In the genomic region with DNA sequence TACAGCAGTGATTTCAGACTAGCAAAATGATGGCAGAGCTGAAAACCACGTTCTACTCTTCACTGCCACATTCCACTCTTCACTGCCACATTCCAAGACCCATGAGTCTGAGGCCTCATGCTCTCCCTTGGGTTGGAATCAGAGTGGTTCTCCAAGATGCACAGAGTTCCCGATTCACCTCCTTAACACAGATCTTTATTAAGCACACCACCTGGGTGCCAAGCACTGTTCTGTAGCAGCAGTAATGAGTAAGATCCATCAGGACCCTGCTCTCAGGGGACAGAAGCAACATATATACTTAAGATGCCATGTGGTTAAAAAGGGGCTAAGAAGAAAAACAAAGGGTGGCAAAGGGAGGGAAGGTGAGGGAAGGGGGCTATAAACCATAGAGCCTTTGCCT, we compare ENCODE assay signal across 23 cellular contexts. TPM values are rescaled to one million over a fixed set of nuclear protein-coding genes. Genes with fewer than 3 reads are reported as not detected.
DNase-seq lines count a peak whose midpoint lies in the region; ATAC-seq and TF ChIP-seq lines count a peak whose summit lies in the region.
"Had no signal": no experiment of that assay in that cellular context is flagged by ENCODE, and none has a peak within 500 bp of the region (broad histone marks: within the 10 kb centered on the region; RNA-seq: fewer than 3 reads in every experiment).

No MANE protein-coding gene starts in this region.

- no peak for TF ChIP-seq EP300 in esophagus muscularis mucosa (IDR thresholded peaks at IDR 0.05)

- no peak for ATAC-seq in GM19467 (IDR thresholded peaks at IDR 0.05; ENCODE audit: unreplicated experiment)
- ATAC-seq in upper lobe of right lung = no peak
- ATAC-seq: GM12878, HepG2, PC-3 had no signal

- H3K36me3 Mint-ChIP-seq in activated CD4-positive, alpha-beta T cell treated with anti-CD3 and anti-CD28 coated beads, Interleukin-2, amount 10 ng/mL, durations not matched to agents 24 days and 14 days (ENCODE audit: low read depth) = peaks cover 15% of the 10 kb centered on the region
- no peaks in the 10 kb centered on the region for H3K36me3 Mint-ChIP-seq in MCF 10A (ENCODE audit: insufficient read depth, unreplicated experiment)
- H3K36me3 Mint-ChIP-seq: CD8-positive, alpha-beta memory T cell had no signal

- H3K36me3 ChIP-seq in breast epithelium (no peaks in the 10 kb centered on the region), esophagus muscularis mucosa (no peaks in the 10 kb centered on the region), upper lobe of right lung (no peaks in the 10 kb centered on the region)
- H3K36me3 ChIP-seq: HAP-1 had no signal

- no TSS peak for BruUV-seq in MCF 10A (replicated peaks; lab: Mats Ljungman, UMichigan)

- peak overlapping the region; percentile 59 for H3K27ac Mint-ChIP-seq in activated CD4-positive, alpha-beta T cell treated with anti-CD3 and anti-CD28 coated beads, Interleukin-2, amount 10 ng/mL, durations not matched to agents 24 days and 14 days
- no peak overlapping the region for H3K27ac Mint-ChIP-seq in MCF 10A (ENCODE audit: low read depth, unreplicated experiment)
- H3K27ac Mint-ChIP-seq: CD8-positive, alpha-beta memory T cell had no signal

- H3K9me3 Mint-ChIP-seq in activated CD4-positive, alpha-beta T cell treated with anti-CD3 and anti-CD28 coated beads, Interleukin-2, amount 10 ng/mL, durations not matched to agents 24 days and 14 days = no peaks in the 10 kb centered on the region
- H3K9me3 Mint-ChIP-seq in MCF 10A (ENCODE audit: unreplicated experiment) = no peaks in the 10 kb centered on the region

- CTCF ChIA-PET in MCF 10A (lab: Yijun Ruan, JAX) = interaction anchor here (0.6 kb wide), 1 partner anchor 12 kb away, joined by 5 read pairs; no protein-coding TSS in a partner anchor

- no peaks in the 10 kb centered on the region for H3K27me3 ChIP-seq in breast epithelium
- H3K27me3 ChIP-seq in esophagus muscularis mucosa = no peaks in the 10 kb centered on the region
- H3K27me3 ChIP-seq in upper lobe of right lung = no peaks in the 10 kb centered on the region

- TF ChIP-seq POLR2A in breast epithelium (IDR thresholded peaks at IDR 0.05) (no peak), esophagus muscularis mucosa (IDR thresholded peaks at IDR 0.05; ENCODE audit: low read depth) (no peak)

- no peak overlapping the region for H3K4me3 Mint-ChIP-seq in activated CD4-positive, alpha-beta T cell treated with anti-CD3 and anti-CD28 coated beads, Interleukin-2, amount 10 ng/mL, durations not matched to agents 24 days and 14 days
- no peak overlapping the region for H3K4me3 Mint-ChIP-seq in MCF 10A (ENCODE audit: unreplicated experiment)
- H3K4me3 Mint-ChIP-seq: CD8-positive, alpha-beta memory T cell had no signal

- H3K9me3 ChIP-seq in breast epithelium (no peaks in the 10 kb centered on the region), esophagus muscularis mucosa (no peaks in the 10 kb centered on the region), upper lobe of right lung (no peaks in the 10 kb centered on the region)
- H3K9me3 ChIP-seq: HAP-1 had no signal

- H3K4me1 ChIP-seq in breast epithelium (peaks cover 3 to 18% of the 10 kb centered on the region in 2 donors), esophagus muscularis mucosa (peaks cover 0 to 5% (median 4%) of the 10 kb centered on the region in 4 donors), upper lobe of right lung (no peaks in the 10 kb centered on the region)
- H3K4me1 ChIP-seq: HAP-1 had no signal

- WGBS in esophagus muscularis mucosa = 85% methylated on average over 2 of the region's 2 CpGs

- peaks cover 37% of the 10 kb centered on the region for H3K4me1 Mint-ChIP-seq in activated CD4-positive, alpha-beta T cell treated with anti-CD3 and anti-CD28 coated beads, Interleukin-2, amount 10 ng/mL, durations not matched to agents 24 days and 14 days
- H3K4me1 Mint-ChIP-seq in MCF 10A (ENCODE audit: insufficient read depth, unreplicated experiment) = no peaks in the 10 kb centered on the region

- POLR2A ChIA-PET in MCF 10A (lab: Yijun Ruan, JAX) = interaction anchor here (1.1 kb wide), 1 partner anchor 21 kb away, joined by 3 read pairs; no protein-coding TSS in a partner anchor

- intact Hi-C loops in activated CD4-positive, alpha-beta T cell treated with anti-CD3 and anti-CD28 coated beads, Interleukin-2, amount 10 ng/mL, durations not matched to agents 24 days and 14 days (cut with micrococcal nuclease) = no loop called here
- intact Hi-C loops in breast epithelium (cut with DNase I; ENCODE audit: low total_unique reads) = loop anchor here (2.0 kb wide), 1 partner anchor 30 kb away; no protein-coding TSS in a partner anchor
- intact Hi-C loops in MCF 10A (cut with micrococcal nuclease) = no loop called here
- intact Hi-C loops in esophagus muscularis mucosa (cut with DNase I) = no loop called here
- intact Hi-C loops in upper lobe of right lung (cut with DNase I) = no loop called here

- H3K27me3 Mint-ChIP-seq in activated CD4-positive, alpha-beta T cell treated with anti-CD3 and anti-CD28 coated beads, Interleukin-2, amount 10 ng/mL, durations not matched to agents 24 days and 14 days = no peaks in the 10 kb centered on the region
- H3K27me3 Mint-ChIP-seq in MCF 10A (ENCODE audit: insufficient read depth, unreplicated experiment) = no peaks in the 10 kb centered on the region

- TF ChIP-seq CTCF in breast epithelium (IDR thresholded peaks at IDR 0.05) (no peak), MCF 10A (IDR thresholded peaks at IDR 0.05; ENCODE audit: unreplicated experiment) (no peak), esophagus muscularis mucosa (IDR thresholded peaks at IDR 0.05) (no peak), upper lobe of right lung (IDR thresholded peaks at IDR 0.05) (no peak)

- DNase-seq in activated CD4-positive, alpha-beta T cell treated with anti-CD3 and anti-CD28 coated beads, Interleukin-2, amount 10 ng/mL, durations not matched to agents 24 days and 14 days = no peak
- DNase-seq in activated CD4-positive, alpha-beta T cell treated with anti-CD3 and anti-CD28 coated beads for 48 hours = no peak
- no peak for DNase-seq in breast epithelium (ENCODE audit: low spot score in 2 of 2)
- no peak for DNase-seq in MCF 10A (ENCODE audit: unreplicated experiment)
- DNase-seq in esophagus muscularis mucosa (ENCODE audit: extremely low spot score) = peak; percentile 50
- DNase-seq in upper lobe of right lung = no peak
- DNase-seq: CD8-positive, alpha-beta memory T cell; DMS53; EL; GM23248; KG1; MV-4-11; NCI-H187; NCI-H2107; NCI-H2227 treated with DMSO at 0.1 percent for 48 hours; NCI-H524; NCI-H82; PC-3; RPMI8226 had no signal

- H3K27ac ChIP-seq in breast epithelium (peak overlapping the region; percentile 53 to 90), esophagus muscularis mucosa (replicated peaks in 1 of 4) (no peak overlapping the region), upper lobe of right lung (no peak overlapping the region)
- H3K27ac ChIP-seq: GM23248 had no signal

- H3K4me3 ChIP-seq in breast epithelium (no peak overlapping the region), esophagus muscularis mucosa (no peak overlapping the region), upper lobe of right lung (no peak overlapping the region)
- H3K4me3 ChIP-seq: GM12878, GM23248, HAP-1 had no signal

RNA-seq across cellular contexts. Expression of a gene that starts 26.9 kb away (rescaled TPM):
- 28.0 and 29.5 TPM in 2 replicates for total RNA-seq in activated CD4-positive, alpha-beta T cell treated with anti-CD3 and anti-CD28 coated beads, Interleukin-2, amount 10 ng/mL, durations not matched to agents 24 days and 14 days
- 100 to 1,000 TPM in 1 of 3 donors, 10 to 100 TPM in 2; 31.7 to 106 (median 59.6) TPM for total RNA-seq in breast epithelium
- total RNA-seq in MCF 10A (2022) = 1.6 and 2.3 TPM in 2 replicates
- total RNA-seq in esophagus muscularis mucosa = 10 to 100 TPM; 10.3 to 15.0 (median 12.9) TPM
- 5.2 TPM for total RNA-seq in upper lobe of right lung
- total RNA-seq: HepG2, PC-3 had no signal

Comparison
In these comparisons a context has a peak if more than half of its experiments do, and no peak if none do; other contexts are left out.
1. H3K27ac ChIP-seq: peak in breast epithelium (2 of 2); none in esophagus muscularis mucosa (0 of 4) and upper lobe of right lung (single experiment).